In genomic region chr2:218219934-218220333, GRCh38 we compare ENCODE assay signal across 11 cellular contexts. TPM values are rescaled to one million over a fixed set of nuclear protein-coding genes. Genes with fewer than 3 reads are reported as not detected.
DNase-seq lines count a peak whose midpoint lies in the region; ATAC-seq and TF ChIP-seq lines count a peak whose summit lies in the region.
"Had no signal": no experiment of that assay in that cellular context is flagged by ENCODE, and none has a peak within 500 bp of the region (broad histone marks: within the 10 kb centered on the region; RNA-seq: fewer than 3 reads in every experiment).

No MANE protein-coding gene starts in this region.

- peak overlapping the region; percentile 93 for H3K27ac Mint-ChIP-seq in stimulated activated naive CD8-positive, alpha-beta T cell treated with anti-CD3 and anti-CD28 coated beads, Interleukin-15, Interleukin-2, amounts not matched to agents 100 ng/mL and 50 ng/mL, for 24 hours
- peak overlapping the region; percentile 93 for H3K27ac Mint-ChIP-seq in activated naive CD8-positive, alpha-beta T cell treated with anti-CD3 and anti-CD28 coated beads, Interleukin-2, amount 50 U/mL, for 24 hours
- peak overlapping the region; percentile 94 for H3K27ac Mint-ChIP-seq in mesothelial cell of epicardium

- TF ChIP-seq CTCF in mesothelial cell of epicardium (IDR thresholded peaks at IDR 0.05; ENCODE audit: unreplicated experiment), result no peak

- DNase-seq in stimulated activated naive CD8-positive, alpha-beta T cell treated with anti-CD3 and anti-CD28 coated beads, Interleukin-15, Interleukin-2, amounts not matched to agents 100 U/mL and 50 U/mL, for 24 hours, result no peak
- DNase-seq in activated naive CD8-positive, alpha-beta T cell treated with anti-CD3 and anti-CD28 coated beads, Interleukin-2, amount 50 U/mL, for 24 hours, result no peak
- no peak for DNase-seq in mesothelial cell of epicardium (ENCODE audit: low spot score in 2 of 2, unreplicated experiment in 2 of 2)
- DNase-seq in aorta, result no peak
- DNase-seq in Kasumi-1 (lab: John Stamatoyannopoulos, UW), result no peak
- DNase-seq: body of pancreas, DMS79 treated with DMSO at 0.1 percent for 48 hours had no signal

- H3K4me1 Mint-ChIP-seq in stimulated activated naive CD8-positive, alpha-beta T cell treated with anti-CD3 and anti-CD28 coated beads, Interleukin-15, Interleukin-2, amounts not matched to agents 100 ng/mL and 50 ng/mL, for 24 hours (ENCODE audit: low read depth), result peaks cover 79% of the 10 kb centered on the region
- peaks cover 71% of the 10 kb centered on the region for H3K4me1 Mint-ChIP-seq in activated naive CD8-positive, alpha-beta T cell treated with anti-CD3 and anti-CD28 coated beads, Interleukin-2, amount 50 U/mL, for 24 hours
- peaks cover 54% of the 10 kb centered on the region for H3K4me1 Mint-ChIP-seq in mesothelial cell of epicardium

- H3K27me3 Mint-ChIP-seq in stimulated activated naive CD8-positive, alpha-beta T cell treated with anti-CD3 and anti-CD28 coated beads, Interleukin-15, Interleukin-2, amounts not matched to agents 100 ng/mL and 50 ng/mL, for 24 hours, result no peaks in the 10 kb centered on the region
- H3K27me3 Mint-ChIP-seq in activated naive CD8-positive, alpha-beta T cell treated with anti-CD3 and anti-CD28 coated beads, Interleukin-2, amount 50 U/mL, for 24 hours, result peaks cover 2% of the 10 kb centered on the region
- H3K27me3 Mint-ChIP-seq in mesothelial cell of epicardium (ENCODE audit: low read depth), result no peaks in the 10 kb centered on the region

- no peaks in the 10 kb centered on the region for H3K9me3 Mint-ChIP-seq in stimulated activated naive CD8-positive, alpha-beta T cell treated with anti-CD3 and anti-CD28 coated beads, Interleukin-15, Interleukin-2, amounts not matched to agents 100 ng/mL and 50 ng/mL, for 24 hours
- H3K9me3 Mint-ChIP-seq in activated naive CD8-positive, alpha-beta T cell treated with anti-CD3 and anti-CD28 coated beads, Interleukin-2, amount 50 U/mL, for 24 hours, result no peaks in the 10 kb centered on the region
- H3K9me3 Mint-ChIP-seq in mesothelial cell of epicardium, result no peaks in the 10 kb centered on the region

- intact Hi-C loops in aorta (cut with DNase I), result loop anchor here in 1 of 2 donors (5.0 kb wide), 1 partner anchor 187 kb away; no protein-coding TSS in a partner anchor

- H3K36me3 ChIP-seq in aorta (ENCODE audit: control insufficient read depth in 1 of 2, insufficient read depth in 2 of 2, low read length in 1 of 2), result peaks cover 0 to 1% of the 10 kb centered on the region in 2 donors

- H3K36me3 Mint-ChIP-seq in stimulated activated naive CD8-positive, alpha-beta T cell treated with anti-CD3 and anti-CD28 coated beads, Interleukin-15, Interleukin-2, amounts not matched to agents 100 ng/mL and 50 ng/mL, for 24 hours (ENCODE audit: low read depth), result peaks cover 69% of the 10 kb centered on the region
- H3K36me3 Mint-ChIP-seq in activated naive CD8-positive, alpha-beta T cell treated with anti-CD3 and anti-CD28 coated beads, Interleukin-2, amount 50 U/mL, for 24 hours (ENCODE audit: low read depth), result peaks cover 70% of the 10 kb centered on the region
- no peaks in the 10 kb centered on the region for H3K36me3 Mint-ChIP-seq in mesothelial cell of epicardium

- H3K4me3 Mint-ChIP-seq in stimulated activated naive CD8-positive, alpha-beta T cell treated with anti-CD3 and anti-CD28 coated beads, Interleukin-15, Interleukin-2, amounts not matched to agents 100 ng/mL and 50 ng/mL, for 24 hours, result peak overlapping the region; percentile 97
- H3K4me3 Mint-ChIP-seq in activated naive CD8-positive, alpha-beta T cell treated with anti-CD3 and anti-CD28 coated beads, Interleukin-2, amount 50 U/mL, for 24 hours, result peak overlapping the region; percentile 90
- peak overlapping the region; percentile 86 for H3K4me3 Mint-ChIP-seq in mesothelial cell of epicardium

- no peaks in the 10 kb centered on the region for H3K9me3 ChIP-seq in aorta (ENCODE audit: control insufficient read depth, low read length)
- H3K9me3 ChIP-seq: body of pancreas had no signal

- peak overlapping the region in 1 of 2 donors; percentile 16 for H3K27ac ChIP-seq in aorta (ENCODE audit: low read depth in 1 of 2, low read length in 2 of 2)
- H3K27ac ChIP-seq: body of pancreas, SJSA1 had no signal

- H3K27me3 ChIP-seq in aorta (ENCODE audit: control insufficient read depth in 1 of 2, insufficient read depth in 2 of 2, low read length in 1 of 2), result no peaks in the 10 kb centered on the region
- H3K27me3 ChIP-seq: body of pancreas, SJSA1 had no signal

- H3K4me1 ChIP-seq in aorta (ENCODE audit: control insufficient read depth in 1 of 2, insufficient read depth in 2 of 2, low read length in 2 of 2), result peaks cover 5 to 25% of the 10 kb centered on the region in 2 donors

- H3K4me3 ChIP-seq in aorta (ENCODE audit: low read length in 2 of 2), result peak overlapping the region; percentile 32 to 38
- H3K4me3 ChIP-seq: body of pancreas, SJSA1 had no signal

- ATAC-seq in stimulated activated naive CD8-positive, alpha-beta T cell treated with anti-CD3 and anti-CD28 coated beads, Interleukin-15, Interleukin-2, amounts not matched to agents 100 U/mL and 50 U/mL, for 24 hours, result no peak
- no peak for ATAC-seq in activated naive CD8-positive, alpha-beta T cell treated with anti-CD3 and anti-CD28 coated beads, Interleukin-2, amount 50 U/mL, for 24 hours
- ATAC-seq in aorta (ENCODE audit: low FRiP score) (no peak), HG02973 (IDR thresholded peaks at IDR 0.05; ENCODE audit: unreplicated experiment) (no peak), HG03025 (IDR thresholded peaks at IDR 0.05; ENCODE audit: low FRiP score, unreplicated experiment) (no peak)
- ATAC-seq: body of pancreas had no signal

- WGBS in aorta, 2 donors, result 37 to 38% methylated on average over 2 of the region's 2 CpGs

RNA-seq across cellular contexts. Expression of gene ARPC2, which starts 2.9 kb away (rescaled TPM):
- 274 to 279 TPM (median 276 TPM) in 3 replicates for total RNA-seq in mesothelial cell of epicardium
- 100 to 1,000 TPM; 351 to 367 TPM for total RNA-seq in aorta
- polyA plus RNA-seq in aorta, result 100 to 1,000 TPM; 297 to 467 TPM

RNA-seq across cellular contexts. Expression of gene GPBAR1, which starts 40.9 kb away (rescaled TPM):
- total RNA-seq in mesothelial cell of epicardium (0.55 to 0.93 TPM (median 0.78 TPM) in 3 replicates), aorta (1 to 10 TPM; 1.6 to 3.7 TPM)
- 1 to 10 TPM in 1 of 2 donors, under 1 TPM in 1; 0.46 to 3.1 TPM for polyA plus RNA-seq in aorta

RNA-seq across cellular contexts. Expression of gene AAMP, which starts 50.0 kb away (rescaled TPM):
- 66.6 to 67.2 TPM (median 67.1 TPM) in 3 replicates for total RNA-seq in mesothelial cell of epicardium
- total RNA-seq in aorta, result 10 to 100 TPM; 50.8 to 54.7 TPM
- 10 to 100 TPM; 59.2 to 80.9 TPM for polyA plus RNA-seq in aorta

RNA-seq across cellular contexts. Expression of gene PNKD, which starts 50.4 kb away (rescaled TPM):
- total RNA-seq in mesothelial cell of epicardium, result 63.2 to 70.4 TPM (median 69.5 TPM) in 3 replicates
- 10 to 100 TPM; 26.9 to 40.2 TPM for total RNA-seq in aorta
- 100 to 1,000 TPM in 1 of 2 donors, 10 to 100 TPM in 1; 91.2 to 108 TPM for polyA plus RNA-seq in aorta

RNA-seq across cellular contexts. Expression of gene CXCR1, which starts 53.2 kb away (rescaled TPM):
- total RNA-seq in mesothelial cell of epicardium (not detected in 3 replicates), aorta (1 to 10 TPM; 1.8 to 3.5 TPM)
- polyA plus RNA-seq in aorta, result under 1 TPM; 0.20 to 0.63 TPM
- total RNA-seq: body of pancreas, SJSA1 had no signal
